ENCODE assay signal across 24 cellular contexts in genomic region chr12:131391399-131391798, GRCh38.
"Had no signal": no experiment of that assay in that cellular context is flagged by ENCODE, and none has a peak within 500 bp of the region (broad histone marks: within the 10 kb centered on the region; RNA-seq: fewer than 3 reads in every experiment).

No MANE protein-coding gene starts in this region.

- H3K36me3 ChIP-seq: esophagus squamous epithelium, prostate gland, right atrium auricular region, tibial artery had no signal

- H3K36me3 Mint-ChIP-seq: immature natural killer cell; mesothelial cell of epicardium; naive B cell; natural killer cell treated with Interleukin-12 subunit alpha and Interleukin-12 subunit beta and Interleukin-15 and Interleukin-18, amount 100 ng/mL, for 72 hours; stimulated activated memory B cell treated with anti-CD40 and anti-IgM and Interleukin-4, amounts not matched to agents 10 μg/mL and 1 μg/mL and 100 μg/mL, for 72 hours; type B pancreatic cell had no signal

- H3K4me3 ChIP-seq: coronary artery, esophagus squamous epithelium, mucosa of descending colon, prostate gland, right atrium auricular region, smooth muscle cell, testis, tibial artery had no signal

- FAIRE-seq: endometrium, keratinocyte, urothelium cell line had no signal

- DNase-seq: dermis blood vessel endothelial cell; effector memory CD8-positive, alpha-beta T cell; esophagus squamous epithelium; immature natural killer cell; mesenchymal stem cell; mucosa of descending colon; naive B cell; stimulated activated CD4-positive, alpha-beta T cell treated with anti-CD3 and anti-CD28 coated beads, Interleukin-2, amount 100 ng/mL, for 24 hours; stimulated activated CD4-positive, alpha-beta T cell treated with anti-CD3 and anti-CD28 coated beads, Interleukin-4, amount 100 ng/mL, for 24 hours; stimulated activated naive CD8-positive, alpha-beta T cell treated with anti-CD3 and anti-CD28 coated beads, Interleukin-15, Interleukin-2, amounts not matched to agents 100 U/mL and 50 U/mL, for 24 hours; testis; tibial artery had no signal

- H3K4me1 ChIP-seq: esophagus squamous epithelium, prostate gland, right atrium auricular region, testis, tibial artery had no signal

- H3K4me3 Mint-ChIP-seq: effector memory CD8-positive, alpha-beta T cell; immature natural killer cell; mesothelial cell of epicardium; naive B cell; natural killer cell treated with Interleukin-12 subunit alpha and Interleukin-12 subunit beta and Interleukin-15 and Interleukin-18, amount 100 ng/mL, for 72 hours; neural crest cell; stimulated activated memory B cell treated with anti-CD40 and anti-IgM and Interleukin-4, amounts not matched to agents 10 μg/mL and 1 μg/mL and 100 μg/mL, for 72 hours; type B pancreatic cell had no signal

- H3K9me3 Mint-ChIP-seq: effector memory CD8-positive, alpha-beta T cell; natural killer cell treated with Interleukin-12 subunit alpha and Interleukin-12 subunit beta and Interleukin-15 and Interleukin-18, amount 100 ng/mL, for 72 hours; neural crest cell; stimulated activated memory B cell treated with anti-CD40 and anti-IgM and Interleukin-4, amounts not matched to agents 10 μg/mL and 1 μg/mL and 100 μg/mL, for 72 hours; type B pancreatic cell had no signal

- H3K4me1 Mint-ChIP-seq: mesothelial cell of epicardium; naive B cell; stimulated activated memory B cell treated with anti-CD40 and anti-IgM and Interleukin-4, amounts not matched to agents 10 μg/mL and 1 μg/mL and 100 μg/mL, for 72 hours had no signal

- H3K27ac ChIP-seq: coronary artery, esophagus squamous epithelium, prostate gland, right atrium auricular region, testis, tibial artery had no signal

- H3K27ac Mint-ChIP-seq: effector memory CD8-positive, alpha-beta T cell; mesothelial cell of epicardium; natural killer cell treated with Interleukin-12 subunit alpha and Interleukin-12 subunit beta and Interleukin-15 and Interleukin-18, amount 100 ng/mL, for 72 hours; stimulated activated memory B cell treated with anti-CD40 and anti-IgM and Interleukin-4, amounts not matched to agents 10 μg/mL and 1 μg/mL and 100 μg/mL, for 72 hours; type B pancreatic cell had no signal

- H3K4me2 ChIP-seq: smooth muscle cell had no signal

- H3K27me3 ChIP-seq: right atrium auricular region, testis had no signal

- H3K9me3 ChIP-seq: mucosa of descending colon, prostate gland, right atrium auricular region, testis, tibial artery had no signal
